Comparison of ENCODE assay signal across 32 cellular contexts in the genomic region with DNA sequence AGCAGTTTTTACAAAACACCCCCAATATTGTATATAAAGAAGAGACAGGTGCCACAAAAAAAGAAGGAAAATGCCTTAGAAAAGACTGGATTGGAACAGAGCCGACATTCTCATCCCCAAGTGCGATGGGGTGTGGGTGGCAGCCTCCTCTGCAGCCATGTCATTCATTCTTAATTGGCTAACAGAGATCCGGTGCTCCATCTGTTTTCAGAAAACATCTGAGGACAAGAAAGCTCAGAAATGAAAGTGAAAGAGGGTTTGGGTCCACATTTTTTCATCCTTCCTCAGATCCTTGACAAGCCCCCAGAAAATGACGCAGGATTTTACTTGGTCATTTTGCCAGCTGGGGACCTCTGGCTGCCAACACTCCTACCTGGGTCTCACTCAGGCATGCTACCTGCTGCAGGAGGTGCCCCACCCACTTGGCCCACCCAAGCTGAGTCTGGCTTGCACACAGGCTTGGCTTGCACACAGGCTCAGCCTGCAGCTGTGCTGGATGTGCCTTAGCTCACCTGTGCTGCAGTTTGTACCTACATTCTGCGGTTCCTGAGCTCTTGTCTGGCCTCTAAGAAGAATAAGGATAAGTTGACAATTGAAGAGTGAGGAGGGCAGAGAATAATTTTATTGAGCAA. TPM values are rescaled to one million over a fixed set of nuclear protein-coding genes. Genes with fewer than 3 reads are reported as not detected.
"Had no signal": no experiment of that assay in that cellular context is flagged by ENCODE, and none has a peak within 500 bp of the region (broad histone marks: within the 10 kb centered on the region; RNA-seq: fewer than 3 reads in every experiment).

No MANE protein-coding gene starts in this region.

- DNase-seq: activated CD4-positive, alpha-beta T cell treated with anti-CD3 and anti-CD28 coated beads for 36 hours; activated CD4-positive, alpha-beta T cell treated with anti-CD3 and anti-CD28 coated beads, Interleukin-2, amount 50 U/mL, for 4 hours; activated CD4-positive, CD25-positive, alpha-beta regulatory T cell; activated naive CD4-positive, alpha-beta T cell treated with anti-CD3 and anti-CD28 coated beads for 36 hours; activated naive CD8-positive, alpha-beta T cell treated with anti-CD3 and anti-CD28 coated beads for 36 hours; activated T-cell treated with anti-CD3 and anti-CD28 coated beads for 4 hours; activated T-cell treated with anti-CD3 and anti-CD28 coated beads, Interleukin-2, amount 50 U/mL, for 72 hours; hippocampal formation; left colon; midbrain; naive thymus-derived CD4-positive, alpha-beta T cell; pancreas; sigmoid colon; small intestine; stimulated activated CD4-positive, alpha-beta T cell treated with anti-CD3 and anti-CD28 coated beads, Interleukin-4, amount 100 ng/mL, for 24 hours; stimulated activated naive CD8-positive, alpha-beta T cell treated with anti-CD3 and anti-CD28 coated beads, Interleukin-15, amount 100 ng/mL, for 72 hours; substantia nigra; upper lobe of left lung had no signal

- H3K4me3 Mint-ChIP-seq: activated CD4-positive, alpha-beta T cell treated with anti-CD3 and anti-CD28 coated beads for 36 hours; activated naive CD4-positive, alpha-beta T cell treated with anti-CD3 and anti-CD28 coated beads for 36 hours; activated naive CD8-positive, alpha-beta T cell treated with anti-CD3 and anti-CD28 coated beads for 36 hours; activated T-cell treated with anti-CD3 and anti-CD28 coated beads, Interleukin-2, amount 50 U/mL, for 72 hours; brain; naive thymus-derived CD4-positive, alpha-beta T cell; stimulated activated effector memory CD8-positive, alpha-beta T cell treated with anti-CD3 and anti-CD28 coated beads, Interleukin-12 subunit alpha, Interleukin-12 subunit beta, amount 100 ng/mL, for 72 hours; stimulated activated naive CD8-positive, alpha-beta T cell treated with anti-CD3 and anti-CD28 coated beads, Interleukin-15, amount 100 ng/mL, for 72 hours; T-helper 2 cell treated with Interferon-gamma antibody and Interleukin-4, amounts not matched to agents 5 μg/mL and 100 μg/mL, for 36 hours had no signal

- H3K36me3 Mint-ChIP-seq: activated naive CD8-positive, alpha-beta T cell treated with anti-CD3 and anti-CD28 coated beads for 36 hours; brain; naive thymus-derived CD4-positive, alpha-beta T cell; stimulated activated effector memory CD8-positive, alpha-beta T cell treated with anti-CD3 and anti-CD28 coated beads, Interleukin-12 subunit alpha, Interleukin-12 subunit beta, amount 100 ng/mL, for 72 hours had no signal

- H3K4me1 Mint-ChIP-seq: activated CD4-positive, alpha-beta T cell treated with anti-CD3 and anti-CD28 coated beads for 36 hours; activated naive CD8-positive, alpha-beta T cell treated with anti-CD3 and anti-CD28 coated beads for 36 hours; brain; naive thymus-derived CD4-positive, alpha-beta T cell; stimulated activated effector memory CD8-positive, alpha-beta T cell treated with anti-CD3 and anti-CD28 coated beads, Interleukin-12 subunit alpha, Interleukin-12 subunit beta, amount 100 ng/mL, for 72 hours; stimulated activated naive CD8-positive, alpha-beta T cell treated with anti-CD3 and anti-CD28 coated beads, Interleukin-15, amount 100 ng/mL, for 72 hours had no signal

- H3K4me3 ChIP-seq: ascending aorta, pancreas, prostate gland, sigmoid colon, upper lobe of left lung had no signal

- H3K9me3 ChIP-seq: ascending aorta, pancreas, prostate gland, sigmoid colon had no signal

- H3K27ac Mint-ChIP-seq: activated CD4-positive, alpha-beta T cell treated with anti-CD3 and anti-CD28 coated beads for 36 hours; activated naive CD4-positive, alpha-beta T cell treated with anti-CD3 and anti-CD28 coated beads for 36 hours; activated naive CD8-positive, alpha-beta T cell treated with anti-CD3 and anti-CD28 coated beads for 36 hours; activated T-cell treated with anti-CD3 and anti-CD28 coated beads, Interleukin-2, amount 50 U/mL, for 72 hours; brain; naive thymus-derived CD4-positive, alpha-beta T cell; stimulated activated effector memory CD8-positive, alpha-beta T cell treated with anti-CD3 and anti-CD28 coated beads, Interleukin-12 subunit alpha, Interleukin-12 subunit beta, amount 100 ng/mL, for 72 hours; stimulated activated naive CD8-positive, alpha-beta T cell treated with anti-CD3 and anti-CD28 coated beads, Interleukin-15, amount 100 ng/mL, for 72 hours; T-helper 2 cell treated with Interferon-gamma antibody and Interleukin-4, amounts not matched to agents 5 μg/mL and 100 μg/mL, for 36 hours had no signal

- H3K27me3 ChIP-seq: ascending aorta, sigmoid colon, upper lobe of left lung had no signal

- H3K27me3 Mint-ChIP-seq: activated CD4-positive, alpha-beta T cell treated with anti-CD3 and anti-CD28 coated beads for 36 hours; activated naive CD8-positive, alpha-beta T cell treated with anti-CD3 and anti-CD28 coated beads for 36 hours; brain; naive thymus-derived CD4-positive, alpha-beta T cell; stimulated activated naive CD8-positive, alpha-beta T cell treated with anti-CD3 and anti-CD28 coated beads, Interleukin-15, amount 100 ng/mL, for 72 hours had no signal

- H3K4me1 ChIP-seq: ascending aorta, pancreas, prostate gland, sigmoid colon, upper lobe of left lung had no signal

- ATAC-seq: activated CD4-positive, alpha-beta T cell treated with anti-CD3 and anti-CD28 coated beads for 36 hours; activated T-cell treated with anti-CD3 and anti-CD28 coated beads, Interleukin-2, amount 50 U/mL, for 72 hours; left colon; naive thymus-derived CD4-positive, alpha-beta T cell; pancreas; stimulated activated effector memory CD8-positive, alpha-beta T cell treated with anti-CD3 and anti-CD28 coated beads, Interleukin-12 subunit alpha, Interleukin-12 subunit beta, amount 100 ng/mL, for 72 hours; stimulated activated naive CD8-positive, alpha-beta T cell treated with anti-CD3 and anti-CD28 coated beads, Interleukin-15, amount 100 ng/mL, for 72 hours had no signal

- H3K36me3 ChIP-seq: ascending aorta, pancreas, prostate gland, sigmoid colon, upper lobe of left lung had no signal

- H3K27ac ChIP-seq: ascending aorta, pancreas, prostate gland, sigmoid colon, upper lobe of left lung had no signal

RNA-seq across cellular contexts. Expression of a gene that starts 21.9 kb away (rescaled TPM):
- total RNA-seq: activated CD4-positive, alpha-beta T cell treated with anti-CD3 and anti-CD28 coated beads for 36 hours; activated naive CD4-positive, alpha-beta T cell treated with anti-CD3 and anti-CD28 coated beads for 36 hours; activated naive CD8-positive, alpha-beta T cell treated with anti-CD3 and anti-CD28 coated beads for 36 hours; activated T-cell treated with anti-CD3 and anti-CD28 coated beads, Interleukin-2, amount 50 U/mL, for 72 hours; ascending aorta; cardiac septum; cerebellum; endothelial cell of umbilical vein; fibroblast of lung; fibroblast of villous mesenchyme; left colon; liver; naive thymus-derived CD4-positive, alpha-beta T cell; pancreas; sigmoid colon; upper lobe of left lung had no signal
- polyA plus RNA-seq: endothelial cell of umbilical vein; esophagus; fibroblast of lung; keratinocyte; liver; naive thymus-derived CD4-positive, alpha-beta T cell; neural cell; sigmoid colon; small intestine had no signal
